Comparison of ENCODE assay signal across 1 cellular context in genomic region chr17:28968914-28969295, GRCh38.
TF ChIP-seq lines count a peak whose summit lies in the region.

No MANE protein-coding gene starts in this region.

TF ChIP-seq in SK-N-SH, 30 proteins besides CTCF, POLR2A, EP300 and RAD21 (continued from another document):
- TF ChIP-seq SIN3A (IDR thresholded peaks at IDR 0.05; ENCODE audit: borderline replicate concordance, low read depth, low read length), result no peak
- no peak for TF ChIP-seq FOXJ3 (CRISPR knock-in tag; IDR thresholded peaks at IDR 0.05)
- TF ChIP-seq MEF2A (IDR thresholded peaks at IDR 0.05; ENCODE audit: borderline replicate concordance, low read depth), result no peak
- TF ChIP-seq USF2 (IDR thresholded peaks at IDR 0.05; ENCODE audit: borderline replicate concordance, low read depth, low read length), result no peak
- TF ChIP-seq CHD2 (IDR thresholded peaks at IDR 0.05; ENCODE audit: low read length, partially characterized antibody), result no peak
- no peak for TF ChIP-seq USF1 (IDR thresholded peaks at IDR 0.05; ENCODE audit: borderline replicate concordance, low read depth)
- no peak for TF ChIP-seq EZH2phosphoT487 (IDR thresholded peaks at IDR 0.05; ENCODE audit: borderline replicate concordance, low read depth)
- TF ChIP-seq ELF1 (IDR thresholded peaks at IDR 0.05), result no peak
